14 cellular contexts compared by ENCODE assay signal in the genomic region with DNA sequence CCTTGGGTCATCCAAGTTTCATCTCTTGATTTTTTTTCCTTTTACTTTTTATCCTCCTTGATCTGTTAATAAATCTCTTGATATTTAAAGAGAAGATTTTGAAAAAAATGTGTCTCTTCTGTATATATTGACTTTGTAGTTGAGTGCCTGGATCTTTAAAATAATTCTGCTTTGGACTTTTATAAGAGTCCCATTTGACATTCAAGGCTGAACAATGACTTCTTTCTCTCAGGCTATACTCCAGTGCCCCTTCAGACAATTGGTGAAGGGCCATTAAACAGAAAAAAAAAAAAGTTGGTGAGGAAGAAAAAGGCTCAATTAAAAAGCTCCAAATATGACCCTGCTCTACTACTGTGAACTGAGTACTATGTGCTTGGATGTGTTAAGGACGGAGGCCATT.
"Had no signal": no experiment of that assay in that cellular context is flagged by ENCODE, and none has a peak within 500 bp of the region (broad histone marks: within the 10 kb centered on the region; RNA-seq: fewer than 3 reads in every experiment).

No MANE protein-coding gene starts in this region.

- H3K4me2 ChIP-seq: hepatocyte had no signal

- DNase-seq: activated CD4-positive, alpha-beta memory T cell treated with anti-CD3 and anti-CD28 coated beads for 36 hours; activated CD4-positive, CD25-positive, alpha-beta regulatory T cell treated with anti-CD3 and anti-CD28 coated beads, Interleukin-2, amount 50 U/mL, for 72 hours; colonic mucosa; naive thymus-derived CD4-positive, alpha-beta T cell; spleen; stimulated activated CD4-positive, alpha-beta T cell treated with anti-CD3 and anti-CD28 coated beads, Interleukin-1b, Interleukin-23, amount 100 ng/mL, for 48 hours had no signal

- H3K79me2 ChIP-seq: hepatocyte had no signal

- H3K27me3 ChIP-seq: ascending aorta, cardiac muscle cell, colonic mucosa, gastroesophageal sphincter, hepatocyte, neutrophil, spleen had no signal

- H3K27ac ChIP-seq: cardiac muscle cell, colonic mucosa, gastroesophageal sphincter, hepatocyte, neutrophil, spleen had no signal

- H3K36me3 Mint-ChIP-seq: activated CD4-positive, alpha-beta memory T cell treated with anti-CD3 and anti-CD28 coated beads for 36 hours; naive thymus-derived CD4-positive, alpha-beta T cell; stimulated activated memory B cell treated with anti-CD40 and anti-IgM and Interleukin-4, amounts not matched to agents 10 μg/mL and 1 μg/mL and 100 μg/mL, for 72 hours; type B pancreatic cell had no signal

- H3K4me3 Mint-ChIP-seq: activated CD4-positive, alpha-beta memory T cell treated with anti-CD3 and anti-CD28 coated beads for 36 hours; naive thymus-derived CD4-positive, alpha-beta T cell; type B pancreatic cell had no signal

- H3K9me3 Mint-ChIP-seq: activated CD4-positive, alpha-beta memory T cell treated with anti-CD3 and anti-CD28 coated beads for 36 hours; naive thymus-derived CD4-positive, alpha-beta T cell; stimulated activated memory B cell treated with anti-CD40 and anti-IgM and Interleukin-4, amounts not matched to agents 10 μg/mL and 1 μg/mL and 100 μg/mL, for 72 hours; type B pancreatic cell had no signal

- H3K27me3 Mint-ChIP-seq: type B pancreatic cell had no signal

- H3K4me1 ChIP-seq: colonic mucosa, prostate gland had no signal

- H3K27ac Mint-ChIP-seq: activated CD4-positive, alpha-beta memory T cell treated with anti-CD3 and anti-CD28 coated beads for 36 hours; naive thymus-derived CD4-positive, alpha-beta T cell had no signal

- H2AFZ ChIP-seq: hepatocyte had no signal

- H3K36me3 ChIP-seq: ascending aorta, cardiac muscle cell, colonic mucosa, gastroesophageal sphincter, neutrophil, prostate gland, spleen had no signal

- H3K4me3 ChIP-seq: ascending aorta, cardiac muscle cell, colonic mucosa, gastroesophageal sphincter, hepatocyte, prostate gland, spleen had no signal

- H3K9me3 ChIP-seq: ascending aorta, colonic mucosa, gastroesophageal sphincter, neutrophil, prostate gland, spleen had no signal
